23 cellular contexts compared by ENCODE assay signal in genomic region chr2:139099721-139100120, GRCh38.
DNase-seq lines count a peak whose midpoint lies in the region; ATAC-seq and TF ChIP-seq lines count a peak whose summit lies in the region.
"Had no signal": no experiment of that assay in that cellular context is flagged by ENCODE, and none has a peak within 500 bp of the region (broad histone marks: within the 10 kb centered on the region; RNA-seq: fewer than 3 reads in every experiment).

No MANE protein-coding gene starts in this region.

- no peaks in the 10 kb centered on the region for H3K36me3 Mint-ChIP-seq in stimulated activated effector memory CD8-positive, alpha-beta T cell treated with anti-CD3 and anti-CD28 coated beads, Interleukin-12 subunit alpha, Interleukin-12 subunit beta, amount 100 ng/mL, for 72 hours
- H3K36me3 Mint-ChIP-seq: CD4-positive, alpha-beta memory T cell; IgD-negative memory B cell had no signal

- no peak for TF ChIP-seq POLR2A in suprapubic skin (IDR thresholded peaks at IDR 0.05)

- ATAC-seq in stimulated activated effector memory CD8-positive, alpha-beta T cell treated with anti-CD3 and anti-CD28 coated beads, Interleukin-12 subunit alpha, Interleukin-12 subunit beta, amount 100 ng/mL, for 72 hours, result no peak
- ATAC-seq in GM21515 (IDR thresholded peaks at IDR 0.05; ENCODE audit: unreplicated experiment), result no peak
- ATAC-seq in GM19467 (IDR thresholded peaks at IDR 0.05; ENCODE audit: unreplicated experiment), result no peak
- ATAC-seq: HCT116, SK-N-SH treated with all-trans-retinoic acid at 6 μM for 48 hours had no signal

- no peak overlapping the region for H3K27ac Mint-ChIP-seq in stimulated activated effector memory CD8-positive, alpha-beta T cell treated with anti-CD3 and anti-CD28 coated beads, Interleukin-12 subunit alpha, Interleukin-12 subunit beta, amount 100 ng/mL, for 72 hours
- H3K27ac Mint-ChIP-seq: CD4-positive, alpha-beta memory T cell had no signal

- H3K36me3 ChIP-seq in suprapubic skin, result no peaks in the 10 kb centered on the region
- H3K36me3 ChIP-seq: SJCRH30 had no signal

- no peaks in the 10 kb centered on the region for H3K4me1 ChIP-seq in suprapubic skin
- H3K4me1 ChIP-seq: SJCRH30 had no signal

- no peaks in the 10 kb centered on the region for H3K4me1 Mint-ChIP-seq in stimulated activated effector memory CD8-positive, alpha-beta T cell treated with anti-CD3 and anti-CD28 coated beads, Interleukin-12 subunit alpha, Interleukin-12 subunit beta, amount 100 ng/mL, for 72 hours
- H3K4me1 Mint-ChIP-seq: CD4-positive, alpha-beta memory T cell; IgD-negative memory B cell had no signal

- no peaks in the 10 kb centered on the region for H3K27me3 ChIP-seq in suprapubic skin
- H3K27me3 ChIP-seq: SJCRH30 had no signal

- TF ChIP-seq CTCF in astrocyte of the spinal cord (IDR thresholded peaks at IDR 0.05; ENCODE audit: low read depth, low read length), result no peak
- no peak for TF ChIP-seq CTCF in suprapubic skin (IDR thresholded peaks at IDR 0.05)

- DNase-seq in NCI-H226 (peak; percentile 7), astrocyte of the spinal cord (ENCODE audit: low read depth, low spot score) (peak; percentile 42), inferior parietal cortex (ENCODE audit: extremely low spot score) (peak; percentile 27), skeletal muscle cell (ENCODE audit: low read depth) (peak; percentile 15), suprapubic skin (ENCODE audit: low spot score in 2 of 2) (no peak)
- no peak for DNase-seq in stimulated activated effector memory CD8-positive, alpha-beta T cell treated with anti-CD3 and anti-CD28 coated beads, Interleukin-12 subunit alpha, Interleukin-12 subunit beta, amount 100 ng/mL, for 72 hours (ENCODE audit: low spot score in 2 of 2)
- DNase-seq: C1 segment of cervical spinal cord; CD4-positive, alpha-beta memory T cell; COR-L47; DMS53; NCI-H1092 treated with DMSO at 0.1 percent for 48 hours; NCI-H1436; NCI-H187 treated with DMSO at 0.1 percent for 48 hours; NCI-H2171 treated with DMSO at 0.1 percent for 48 hours; NCI-H524; NCI-H774; SJCRH30 had no signal

- in situ Hi-C loops in astrocyte of the spinal cord (cut with HindIII; ENCODE audit: low sequenced_read_pairs), result no loop called here

- no peak overlapping the region for H3K4me3 Mint-ChIP-seq in stimulated activated effector memory CD8-positive, alpha-beta T cell treated with anti-CD3 and anti-CD28 coated beads, Interleukin-12 subunit alpha, Interleukin-12 subunit beta, amount 100 ng/mL, for 72 hours
- H3K4me3 Mint-ChIP-seq: CD4-positive, alpha-beta memory T cell; IgD-negative memory B cell had no signal

- no peak for TF ChIP-seq EP300 in suprapubic skin (IDR thresholded peaks at IDR 0.05)

- H3K9me3 Mint-ChIP-seq in stimulated activated effector memory CD8-positive, alpha-beta T cell treated with anti-CD3 and anti-CD28 coated beads, Interleukin-12 subunit alpha, Interleukin-12 subunit beta, amount 100 ng/mL, for 72 hours, result peaks cover 24% of the 10 kb centered on the region

- 37% methylated on average over 1 of the region's 1 CpG for WGBS in suprapubic skin

- no peaks in the 10 kb centered on the region for H3K9me3 ChIP-seq in suprapubic skin
- H3K9me3 ChIP-seq: SJCRH30 had no signal

- H3K4me3 ChIP-seq in astrocyte of the spinal cord (ENCODE audit: low read depth, low read length), result no peak overlapping the region
- H3K4me3 ChIP-seq in skeletal muscle cell (ENCODE audit: low read depth, low read length), result no peak overlapping the region
- no peak overlapping the region for H3K4me3 ChIP-seq in suprapubic skin
- H3K4me3 ChIP-seq: SJCRH30 had no signal

- H3K27ac ChIP-seq in suprapubic skin, result no peak overlapping the region
- H3K27ac ChIP-seq: KMS-11, SJCRH30 had no signal

Comparison
In these comparisons a context has a peak if more than half of its experiments do, and no peak if none do; other contexts are left out.
1. DNase-seq: peak in NCI-H226 (single experiment), astrocyte of the spinal cord (single experiment), inferior parietal cortex (single experiment) and skeletal muscle cell (single experiment); none in stimulated activated effector memory CD8-positive, alpha-beta T cell treated with anti-CD3 and anti-CD28 coated beads, Interleukin-12 subunit alpha, Interleukin-12 subunit beta, amount 100 ng/mL, for 72 hours (0 of 2) and suprapubic skin (0 of 2).